ENCODE assay signal across 23 cellular contexts in the genomic region with DNA sequence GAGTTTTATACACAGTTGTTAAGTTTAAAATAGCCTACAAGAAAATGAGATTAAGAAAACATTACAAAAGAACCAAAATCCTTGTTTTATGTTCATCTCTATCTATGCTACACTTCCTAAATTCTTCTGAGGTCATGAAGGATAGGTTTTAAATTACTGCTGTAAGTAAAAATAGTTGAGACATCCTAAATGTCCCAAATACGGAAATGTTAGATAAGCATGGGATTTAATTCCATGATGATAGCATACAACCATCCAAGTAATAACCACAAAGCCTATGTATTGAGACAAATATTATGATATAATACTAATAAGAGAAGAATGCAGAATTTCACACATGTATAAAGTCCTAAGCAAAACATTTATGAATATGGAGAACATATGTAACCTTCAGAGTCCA.
"Had no signal": no experiment of that assay in that cellular context is flagged by ENCODE, and none has a peak within 500 bp of the region (broad histone marks: within the 10 kb centered on the region; RNA-seq: fewer than 3 reads in every experiment).

No MANE protein-coding gene starts in this region.

- H3K36me3 ChIP-seq: esophagus squamous epithelium, gastrocnemius medialis, heart left ventricle, tibial nerve, uterus had no signal

- H3K27ac Mint-ChIP-seq: naive B cell had no signal

- H3K27ac ChIP-seq: coronary artery, esophagus squamous epithelium, gastrocnemius medialis, heart left ventricle, tibial nerve, uterus had no signal

- H3K4me1 ChIP-seq: gastrocnemius medialis, heart left ventricle, uterus had no signal

- H3K9me3 ChIP-seq: esophagus squamous epithelium, gastrocnemius medialis, heart left ventricle, tibial nerve, uterus had no signal

- H3K4me3 ChIP-seq: coronary artery, esophagus squamous epithelium, gastrocnemius medialis, heart left ventricle, lung, tibial nerve, uterus had no signal

- FAIRE-seq: endothelial cell of umbilical vein, islet of Langerhans, small intestine had no signal

- ATAC-seq: gastrocnemius medialis, heart left ventricle, left colon had no signal

- H3K27me3 ChIP-seq: esophagus squamous epithelium, gastrocnemius medialis, tibial nerve, uterus had no signal

- H3K4me1 Mint-ChIP-seq: naive B cell had no signal

- H3K27me3 Mint-ChIP-seq: naive B cell had no signal

- H3K4me3 Mint-ChIP-seq: naive B cell had no signal

- H3K36me3 Mint-ChIP-seq: naive B cell had no signal

- DNase-seq: activated CD4-positive, alpha-beta T cell treated with anti-CD3 and anti-CD28 coated beads for 1 hour; activated CD4-positive, alpha-beta T cell treated with anti-CD3 and anti-CD28 coated beads, Interleukin-2, amount 50 U/mL, for 4 hours; activated naive CD4-positive, alpha-beta T cell; activated T-cell treated with anti-CD3 and anti-CD28 coated beads for 4 hours; effector CD4-positive, alpha-beta T cell; esophagus squamous epithelium; gastrocnemius medialis; heart left ventricle; left colon; naive B cell; small intestine; stimulated activated CD4-positive, alpha-beta T cell treated with anti-CD3 and anti-CD28 coated beads, Interleukin-4, amount 100 ng/mL, for 4 hours; stimulated activated CD8-positive, alpha-beta memory T cell treated with anti-CD3 and anti-CD28 coated beads, Interleukin-4, amount 100 ng/mL, for 48 hours; stimulated activated naive CD4-positive, alpha-beta T cell treated with Interleukin-2 at 50 U/mL for 16 hours; substantia nigra; T-helper 1 cell; T1000; uterus had no signal
